19 cellular contexts compared by ENCODE assay signal in the genomic region with DNA sequence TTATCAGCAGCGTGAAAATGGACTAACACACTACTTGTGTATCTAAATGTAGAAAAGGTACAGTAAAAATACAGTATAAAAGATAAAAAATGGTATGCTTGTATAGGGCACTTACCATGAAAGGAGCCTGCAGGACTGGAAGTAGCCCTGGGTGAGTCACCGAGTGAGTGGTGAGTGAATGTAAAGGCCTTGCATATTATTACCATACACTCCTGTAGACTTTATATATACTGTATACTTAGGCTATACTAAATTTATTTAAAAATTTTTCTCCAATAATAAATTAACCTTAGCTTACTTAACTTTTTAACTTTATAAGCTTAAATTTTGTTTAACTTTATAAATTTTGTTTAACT.
"Had no signal": no experiment of that assay in that cellular context is flagged by ENCODE, and none has a peak within 500 bp of the region (broad histone marks: within the 10 kb centered on the region; RNA-seq: fewer than 3 reads in every experiment).

No MANE protein-coding gene starts in this region.

- H3K4me3 ChIP-seq: coronary artery, sigmoid colon, upper lobe of left lung had no signal

- H3K36me3 ChIP-seq: WERI-Rb-1 had no signal

- DNase-seq: activated CD4-positive, alpha-beta memory T cell treated with anti-CD3 and anti-CD28 coated beads, Interleukin-2, amount 10 ng/mL, durations not matched to agents 7 days and 5 days; activated CD4-positive, alpha-beta T cell treated with anti-CD3 and anti-CD28 coated beads for 36 hours; activated gamma-delta T cell treated with Interleukin-2 at 50 U/mL for 16 hours; activated naive CD8-positive, alpha-beta T cell treated with anti-CD3 and anti-CD28 coated beads for 36 hours; activated T-cell treated with anti-CD3 and anti-CD28 coated beads, Interleukin-2, amount 50 U/mL, for 72 hours; aorta; effector memory CD4-positive, alpha-beta T cell; kidney; left ventricle myocardium superior; mesendoderm; nephron progenitor cell; sigmoid colon; stimulated activated CD4-positive, alpha-beta T cell treated with anti-CD3 and anti-CD28 coated beads, Interleukin-2, amount 100 ng/mL, for 48 hours; stimulated activated naive CD4-positive, alpha-beta T cell treated with Interleukin-2 at 50 U/mL for 16 hours; T-cell; T1000; upper lobe of left lung; WERI-Rb-1 had no signal

- H3K4me1 ChIP-seq: sigmoid colon, upper lobe of left lung had no signal

- H3K27me3 ChIP-seq: sigmoid colon, upper lobe of left lung had no signal

- FAIRE-seq: kidney had no signal

- H3K27ac ChIP-seq: coronary artery, sigmoid colon, upper lobe of left lung, WERI-Rb-1 had no signal
